Comparison of ENCODE assay signal across 20 cellular contexts in the genomic region with DNA sequence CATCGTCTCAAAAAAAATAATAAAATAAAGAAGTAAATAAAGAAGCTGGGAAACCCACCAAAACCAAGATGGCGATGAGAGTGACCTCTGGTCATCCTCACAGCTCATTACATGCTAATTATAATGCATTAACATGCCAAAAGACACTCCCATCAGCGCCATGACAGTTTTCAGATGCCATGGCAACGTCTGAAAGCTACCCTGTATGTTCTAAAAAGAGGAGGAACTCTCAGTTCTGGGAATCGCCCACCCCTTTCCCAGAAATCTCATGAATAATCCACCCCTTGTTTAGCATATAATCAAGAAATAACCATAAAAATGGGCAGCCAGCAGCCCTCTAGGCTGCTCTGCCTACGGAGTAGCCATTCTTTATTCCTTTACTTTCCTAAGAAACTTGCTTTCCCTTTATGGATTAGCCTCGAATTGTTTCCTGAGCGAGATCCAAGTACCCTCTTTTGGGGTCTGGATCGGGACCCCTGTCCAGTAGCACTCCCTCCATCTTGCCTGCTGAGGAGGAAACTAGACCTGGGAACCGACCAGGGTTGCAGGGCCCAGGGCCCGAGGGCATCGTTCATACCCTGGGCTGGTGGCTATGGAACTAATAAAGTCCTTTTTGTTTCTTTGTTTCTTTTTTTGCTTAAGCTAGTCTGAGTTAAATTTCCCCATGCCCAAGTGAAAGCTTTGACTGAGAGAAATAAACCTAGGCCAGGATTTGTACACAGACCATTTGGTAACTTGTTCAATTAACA. TPM values are rescaled to one million over a fixed set of nuclear protein-coding genes. Genes with fewer than 3 reads are reported as not detected.
DNase-seq lines count a peak whose midpoint lies in the region; ATAC-seq and TF ChIP-seq lines count a peak whose summit lies in the region.
"Had no signal": no experiment of that assay in that cellular context is flagged by ENCODE, and none has a peak within 500 bp of the region (broad histone marks: within the 10 kb centered on the region; RNA-seq: fewer than 3 reads in every experiment).

No MANE protein-coding gene starts in this region.

- peak overlapping the region; percentile 60 for H2AFZ ChIP-seq in neuronal stem cell (ENCODE audit: low read length)

- H4K91ac ChIP-seq in neuronal stem cell (ENCODE audit: low read depth, low read length, poor library complexity) = no peak overlapping the region

- H3K9me3 Mint-ChIP-seq in CD4-positive, CD25-positive, alpha-beta regulatory T cell = peaks cover 0 to 6% (median 2%) of the 10 kb centered on the region in 7 donors
- no peaks in the 10 kb centered on the region for H3K9me3 Mint-ChIP-seq in Caco-2 (ENCODE audit: unreplicated experiment)

- no CpG with 5 or more reads among the region's 12 CpGs for WGBS in neuronal stem cell (ENCODE audit: extremely low coverage in 2 of 2, insufficient read length in 2 of 2, insufficient replicate concordance in 1 of 2), 2 donors

- no peak overlapping the region for H3K27ac ChIP-seq in CD4-positive, CD25-positive, alpha-beta regulatory T cell (ENCODE audit: insufficient read depth, low read length, poor library complexity, severe bottlenecking)
- no peak overlapping the region for H3K27ac ChIP-seq in neuronal stem cell (replicated peaks; ENCODE audit: low read length)
- H3K27ac ChIP-seq: PC-9, SJSA1 had no signal

- intact Hi-C loops in Caco-2 (cut with micrococcal nuclease; ENCODE audit: unreplicated experiment) = no loop called here

- H3K27me3 Mint-ChIP-seq in CD4-positive, CD25-positive, alpha-beta regulatory T cell = peaks cover 36% of the 10 kb centered on the region
- no peaks in the 10 kb centered on the region for H3K27me3 Mint-ChIP-seq in Caco-2 (ENCODE audit: insufficient read depth, unreplicated experiment)

- H3K23ac ChIP-seq in neuronal stem cell (ENCODE audit: low read depth, low read length, poor library complexity) = no peak overlapping the region

- POLR2A ChIA-PET in Caco-2 (lab: Charles Lee) = no interaction called here

- H3K27me3 ChIP-seq in CD4-positive, CD25-positive, alpha-beta regulatory T cell (ENCODE audit: control insufficient read depth, insufficient read depth, low read length) = no peaks in the 10 kb centered on the region
- H3K27me3 ChIP-seq in neuronal stem cell (ENCODE audit: control insufficient read depth in 3 of 3, insufficient read depth in 3 of 3, low read depth in 1 of 3, low read length in 3 of 3) (peaks cover 0 to 14% (median 11%) of the 10 kb centered on the region in 3 experiments), Caco-2 (replicated peaks; ENCODE audit: control insufficient read depth, insufficient read depth, low read length) (no peaks in the 10 kb centered on the region)
- H3K27me3 ChIP-seq: MG63, SJSA1 had no signal

- peak overlapping the region in 3 of 4 donors; percentile 35 to 77 (median 68) for H3K4me3 Mint-ChIP-seq in CD4-positive, CD25-positive, alpha-beta regulatory T cell
- H3K4me3 Mint-ChIP-seq in Caco-2 (ENCODE audit: unreplicated experiment) = no peak overlapping the region
- H3K4me3 Mint-ChIP-seq: CD4-positive, alpha-beta T cell had no signal

- H2BK12ac ChIP-seq in neuronal stem cell (ENCODE audit: low read length) = no peak overlapping the region

- no peak overlapping the region for H3K14ac ChIP-seq in neuronal stem cell (ENCODE audit: low read length)

- no peak overlapping the region for H2BK15ac ChIP-seq in neuronal stem cell (ENCODE audit: low read length)

- H3K18ac ChIP-seq in neuronal stem cell (ENCODE audit: low read length) = no peak overlapping the region

- H3K27ac Mint-ChIP-seq in CD4-positive, CD25-positive, alpha-beta regulatory T cell = no peak overlapping the region
- no peak overlapping the region for H3K27ac Mint-ChIP-seq in Caco-2 (ENCODE audit: unreplicated experiment)
- H3K27ac Mint-ChIP-seq: CD4-positive, alpha-beta T cell had no signal

- DNase-seq in CD4-positive, CD25-positive, alpha-beta regulatory T cell = no peak
- DNase-seq in OCI-M1 (lab: John Stamatoyannopoulos, UW) (peak; percentile 38), foreskin melanocyte (peak; percentile 64), neuronal stem cell (ENCODE audit: low spot score) (no peak), COLO668 (lab: John Stamatoyannopoulos, UW; ENCODE audit: unreplicated experiment) (no peak), Caco-2 (no peak)
- DNase-seq: ACHN; AML-193; CD4-positive, alpha-beta T cell; DMS79 treated with DMSO at 0.1 percent for 48 hours; MG63; NCI-H1092 treated with DMSO at 0.1 percent for 48 hours; NCI-H2081 treated with DMSO at 0.1 percent for 48 hours; NCI-H510A; NCI-H82 had no signal

- no peak overlapping the region for H4K8ac ChIP-seq in neuronal stem cell (ENCODE audit: low read depth, low read length)

- ATAC-seq in CD4-positive, CD25-positive, alpha-beta regulatory T cell (ENCODE audit: low read depth in 2 of 2) = no peak
- no peak for ATAC-seq in HG02571 (IDR thresholded peaks at IDR 0.05; ENCODE audit: unreplicated experiment)

- BruUV-seq in Caco-2 (replicated peaks; lab: Mats Ljungman, UMichigan) = no TSS peak

- peaks cover 11 to 63% (median 32%) of the 10 kb centered on the region in 4 donors for H3K4me1 Mint-ChIP-seq in CD4-positive, CD25-positive, alpha-beta regulatory T cell
- H3K4me1 Mint-ChIP-seq in Caco-2 (ENCODE audit: low read depth, unreplicated experiment) = peaks cover 22% of the 10 kb centered on the region

- TF ChIP-seq CTCF in Caco-2 (IDR thresholded peaks at IDR 0.05; ENCODE audit: insufficient read depth in 1 of 2, low read depth in 1 of 2, low read length in 1 of 2, severe bottlenecking in 1 of 2, unreplicated experiment in 1 of 2) = no peak

- no peak overlapping the region for H3K9ac ChIP-seq in neuronal stem cell (ENCODE audit: low read depth, low read length, poor library complexity)

- peaks cover 4% of the 10 kb centered on the region for H3K36me3 Mint-ChIP-seq in CD4-positive, CD25-positive, alpha-beta regulatory T cell
- peaks cover 10% of the 10 kb centered on the region for H3K36me3 Mint-ChIP-seq in Caco-2 (ENCODE audit: insufficient read depth, unreplicated experiment)

- H3K4ac ChIP-seq in neuronal stem cell (ENCODE audit: low read length) = no peak overlapping the region

- H2BK5ac ChIP-seq in neuronal stem cell (ENCODE audit: low read length) = no peak overlapping the region

- CTCF ChIA-PET in Caco-2 (lab: Charles Lee) = no interaction called here

- H3K36me3 ChIP-seq in CD4-positive, CD25-positive, alpha-beta regulatory T cell (ENCODE audit: control insufficient read depth, insufficient read depth, low read length) = no peaks in the 10 kb centered on the region
- H3K36me3 ChIP-seq in neuronal stem cell (replicated peaks in 1 of 2; ENCODE audit: control insufficient read depth in 2 of 2, insufficient read depth in 2 of 2, low read length in 2 of 2) (no peaks in the 10 kb centered on the region), Caco-2 (ENCODE audit: control insufficient read depth, insufficient read depth, low read length) (no peaks in the 10 kb centered on the region)
- H3K36me3 ChIP-seq: MG63, SJSA1 had no signal

- H3K4me1 ChIP-seq in CD4-positive, CD25-positive, alpha-beta regulatory T cell (ENCODE audit: control insufficient read depth, insufficient read depth, low read length, poor library complexity, severe bottlenecking) = peaks cover 55% of the 10 kb centered on the region
- H3K4me1 ChIP-seq in neuronal stem cell (ENCODE audit: control insufficient read depth in 2 of 2, insufficient read depth in 1 of 2, low read depth in 1 of 2, low read length in 2 of 2) (no peaks in the 10 kb centered on the region), Caco-2 (peaks cover 27% of the 10 kb centered on the region)
- H3K4me1 ChIP-seq: SJSA1 had no signal

- no peak overlapping the region for H2BK120ac ChIP-seq in neuronal stem cell (ENCODE audit: low read depth, low read length)

- H3K9me3 ChIP-seq in CD4-positive, CD25-positive, alpha-beta regulatory T cell (ENCODE audit: control insufficient read depth in 2 of 2, low read length in 2 of 2) = peaks cover 0 to 9% of the 10 kb centered on the region in 2 experiments
- H3K9me3 ChIP-seq in neuronal stem cell (replicated peaks in 1 of 2; ENCODE audit: control insufficient read depth in 2 of 2, insufficient read depth in 1 of 2, low read depth in 1 of 2, low read length in 2 of 2) = no peaks in the 10 kb centered on the region
- H3K9me3 ChIP-seq in Caco-2 = no peaks in the 10 kb centered on the region
- H3K9me3 ChIP-seq: MG63, SJSA1 had no signal

- no peak overlapping the region for H3K4me3 ChIP-seq in CD4-positive, CD25-positive, alpha-beta regulatory T cell (ENCODE audit: low read depth, low read length)
- H3K4me3 ChIP-seq in neuronal stem cell (ENCODE audit: low read length in 2 of 2) (no peak overlapping the region), Caco-2 (ENCODE audit: low read depth, low read length) (no peak overlapping the region)
- H3K4me3 ChIP-seq: MG63, PC-9, SJSA1 had no signal

- no peak overlapping the region for H2AK5ac ChIP-seq in neuronal stem cell (ENCODE audit: low read depth, low read length)

- H3K4me2 ChIP-seq in neuronal stem cell (ENCODE audit: insufficient read depth, low read length, poor library complexity, severe bottlenecking) = no peak overlapping the region

- H3K79me1 ChIP-seq in neuronal stem cell (ENCODE audit: low read depth, low read length) = no peaks in the 10 kb centered on the region

RNA-seq across cellular contexts. Expression of gene HTT-AS, which starts 30.9 kb away (rescaled TPM):
- total RNA-seq in CD4-positive, CD25-positive, alpha-beta regulatory T cell = not detected
- not detected for polyA plus RNA-seq in CD4-positive, CD25-positive, alpha-beta regulatory T cell
- polyA plus RNA-seq in neuronal stem cell (2013, experiment 1 of 2) = not detected
- not detected for polyA plus RNA-seq in neuronal stem cell (2013, experiment 2 of 2)
- total RNA-seq in Caco-2 (2022) = not detected in 2 replicates
- total RNA-seq: CD4-positive, alpha-beta T cell; G401; H1; PC-9; SJSA1 had no signal
- polyA plus RNA-seq: H1 had no signal

RNA-seq across cellular contexts. Expression of gene HTT, which starts 31.0 kb away (rescaled TPM):
- total RNA-seq in CD4-positive, CD25-positive, alpha-beta regulatory T cell = 101 TPM
- 10 to 100 TPM in 1 of 4 donors, 1 to 10 TPM in 3; 4.8 to 16.0 (median 6.0) TPM for polyA plus RNA-seq in CD4-positive, CD25-positive, alpha-beta regulatory T cell
- 19.4 TPM for polyA plus RNA-seq in neuronal stem cell (2013, experiment 1 of 2)
- 20.0 TPM for polyA plus RNA-seq in neuronal stem cell (2013, experiment 2 of 2)
- 57.5 and 63.3 TPM in 2 replicates for total RNA-seq in Caco-2 (2022)

Comparison
In these comparisons a context has a peak if more than half of its experiments do, and no peak if none do; other contexts are left out.
1. DNase-seq: peak in OCI-M1 (single experiment) and foreskin melanocyte (single experiment); none in CD4-positive, CD25-positive, alpha-beta regulatory T cell (0 of 3), neuronal stem cell (single experiment), COLO668 (single experiment) and Caco-2 (0 of 2).